Comparison of ENCODE assay signal across 6 cellular contexts in genomic region chr2:131150109-131150508, GRCh38. TPM values are rescaled to one million over a fixed set of nuclear protein-coding genes. Genes with fewer than 3 reads are reported as not detected.
"Had no signal": no experiment of that assay in that cellular context is flagged by ENCODE, and none has a peak within 500 bp of the region (broad histone marks: within the 10 kb centered on the region; RNA-seq: fewer than 3 reads in every experiment).

No MANE protein-coding gene starts in this region.

RNA-seq across cellular contexts. Expression of gene POTEE, which starts 59.2 kb away (rescaled TPM):
- total RNA-seq: ascending aorta, body of pancreas, bronchial epithelial cell, cardiac septum had no signal
- polyA plus RNA-seq: adipose tissue, aorta had no signal
